ENCODE assay signal across 12 cellular contexts in the genomic region with DNA sequence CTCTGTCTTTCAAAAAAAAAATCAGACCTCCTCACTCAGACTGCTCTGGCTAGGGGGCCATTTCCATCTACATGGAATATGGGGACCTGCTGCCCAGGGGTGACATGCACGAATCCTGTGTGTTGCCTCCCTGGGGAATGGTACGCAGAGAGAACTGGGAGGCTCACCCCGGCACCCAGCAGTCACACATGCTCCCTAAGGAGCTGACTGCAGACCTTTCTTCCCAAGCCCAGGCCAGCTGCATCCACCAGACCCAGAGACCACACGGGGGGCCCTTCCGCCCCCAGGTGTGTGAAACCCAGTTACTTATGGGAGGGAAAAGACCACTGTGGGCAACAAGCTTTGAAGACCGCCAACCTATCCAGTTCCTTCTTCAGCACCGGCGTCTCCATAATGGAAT. TPM values are rescaled to one million over a fixed set of nuclear protein-coding genes. Genes with fewer than 3 reads are reported as not detected.
"Had no signal": no experiment of that assay in that cellular context is flagged by ENCODE, and none has a peak within 500 bp of the region (broad histone marks: within the 10 kb centered on the region; RNA-seq: fewer than 3 reads in every experiment).

No MANE protein-coding gene starts in this region.

- H3K9me3 Mint-ChIP-seq: GM23338, H9, HFFc6 had no signal

- ATAC-seq: GM23338, HCT116 had no signal

- H3K4me1 ChIP-seq: HAP-1 had no signal

- H3K4me3 ChIP-seq: GM23248, GM23338, HAP-1 had no signal

- DNase-seq: GM23248, GOT3, H7, H9, HCEC 1CT, HFFc6 had no signal

- FAIRE-seq: H1, H54 had no signal

- H3K27ac ChIP-seq: GM23248 had no signal

- H3K27ac Mint-ChIP-seq: GM23338, H9, HFFc6 had no signal

- H3K4me2 ChIP-seq: GM23338 had no signal

- H3K36me3 ChIP-seq: HAP-1 had no signal

- H3K9me3 ChIP-seq: HAP-1 had no signal

- H3K9ac ChIP-seq: GM23248 had no signal

- H3K4me3 Mint-ChIP-seq: GM23338, H9, HFFc6 had no signal

RNA-seq across cellular contexts. Expression of a gene that starts 7.2 kb away (rescaled TPM):
- total RNA-seq: GM23248, H4, HFFc6 had no signal
